In genomic region chr10:5563991-5564536, GRCh38 we compare ENCODE assay signal across 1 cellular context.
TF ChIP-seq lines count a peak whose summit lies in the region.

No MANE protein-coding gene starts in this region.

TF ChIP-seq in K562, 482 proteins besides CTCF, POLR2A, EP300 and RAD21 (continued from another document):
- TF ChIP-seq PATZ1 (CRISPR knock-in tag; IDR thresholded peaks at IDR 0.05; ENCODE audit: borderline replicate concordance) (no peak), ZBTB9 (CRISPR knock-in tag; IDR thresholded peaks at IDR 0.05) (no peak), EGR1 (conservative IDR thresholded peaks at IDR 0.05) (peak; percentile 88), TEAD4 (IDR thresholded peaks at IDR 0.05; ENCODE audit: low read length) (no peak), TEAD4 (CRISPR knock-in tag; IDR thresholded peaks at IDR 0.05; ENCODE audit: borderline replicate concordance) (no peak), FOXK2 (conservative IDR thresholded peaks at IDR 0.05 in 1 of 2, IDR thresholded peaks at IDR 0.05 in 1 of 2; ENCODE audit: low read depth in 2 of 2) (0 out of 4 replicates have a peak, but pooled peaks of 1 of the 2 experiments have one; percentile 13), ZNF695 (CRISPR knock-in tag; IDR thresholded peaks at IDR 0.05) (no peak), XRCC3 (IDR thresholded peaks at IDR 0.05) (no peak), HNRNPUL1 (IDR thresholded peaks at IDR 0.05; ENCODE audit: low read length) (no peak), PKNOX1 (IDR thresholded peaks at IDR 0.05) (peak; percentile 21; the same call in 1 of the 2 replicates), PHB (CRISPR knock-in tag; IDR thresholded peaks at IDR 0.05) (no peak), SRF (CRISPR knock-in tag; IDR thresholded peaks at IDR 0.05) (0 out of 4 replicates have a peak, but pooled peaks of 1 of the 2 experiments have one; percentile 14), XRCC4 (IDR thresholded peaks at IDR 0.05; ENCODE audit: extremely low read depth, insufficient read depth, insufficient read length) (no peak), CBFA2T2 (conservative IDR thresholded peaks at IDR 0.05) (no peak), ZC3H11A (IDR thresholded peaks at IDR 0.05; ENCODE audit: low read depth, low read length) (no peak), SPI1 (IDR thresholded peaks at IDR 0.05; ENCODE audit: borderline replicate concordance, low read depth, low read length) (no peak), SIN3B (IDR thresholded peaks at IDR 0.05; ENCODE audit: low read depth) (no peak), CHAMP1 (IDR thresholded peaks at IDR 0.05) (no peak), HOXB6 (CRISPR knock-in tag; IDR thresholded peaks at IDR 0.05; ENCODE audit: borderline replicate concordance) (no peak), MTA2 (IDR thresholded peaks at IDR 0.05; ENCODE audit: low read depth) (no peak), DMBX1 (CRISPR knock-in tag; IDR thresholded peaks at IDR 0.05; ENCODE audit: borderline replicate concordance) (no peak), NUFIP1 (IDR thresholded peaks at IDR 0.05; ENCODE audit: partially characterized antibody) (no peak), RCOR1 (IDR thresholded peaks at IDR 0.05; ENCODE audit: borderline replicate concordance in 1 of 2, low read depth in 2 of 2, low read length in 2 of 2) (no peak), NFRKB (IDR thresholded peaks at IDR 0.05; ENCODE audit: low read depth) (no peak), MAFF (IDR thresholded peaks at IDR 0.05; ENCODE audit: low read length) (no peak), RNF2 (IDR thresholded peaks at IDR 0.05) (no peak), GMEB1 (CRISPR knock-in tag; IDR thresholded peaks at IDR 0.05) (no peak), NBN (IDR thresholded peaks at IDR 0.05; ENCODE audit: low read depth) (no peak), LARP7 (IDR thresholded peaks at IDR 0.05) (no peak), ZC3H4 (CRISPR knock-in tag; IDR thresholded peaks at IDR 0.05; ENCODE audit: borderline replicate concordance) (no peak), MXD1 (CRISPR knock-in tag; IDR thresholded peaks at IDR 0.05; ENCODE audit: borderline replicate concordance, poor library complexity, severe bottlenecking) (no peak), ILF3 (IDR thresholded peaks at IDR 0.05; ENCODE audit: borderline replicate concordance) (no peak), E2F3 (CRISPR knock-in tag; IDR thresholded peaks at IDR 0.05) (no peak), ZNF639 (CRISPR knock-in tag; conservative IDR thresholded peaks at IDR 0.05 in 1 of 2, IDR thresholded peaks at IDR 0.05 in 1 of 2) (0 out of 4 replicates have a peak, but pooled peaks of 1 of the 2 experiments have one; percentile 18), MIER1 (IDR thresholded peaks at IDR 0.05; ENCODE audit: low read depth) (no peak), DNMT1 (IDR thresholded peaks at IDR 0.05) (no peak), ETV1 (tag; conservative IDR thresholded peaks at IDR 0.05; ENCODE audit: low read depth) (no peak), HES1 (IDR thresholded peaks at IDR 0.05; ENCODE audit: low read depth) (no peak), ID3 (CRISPR knock-in tag; IDR thresholded peaks at IDR 0.05) (no peak), ID3 (tag; IDR thresholded peaks at IDR 0.05) (no peak), RBM39 (optimal IDR thresholded peaks at IDR 0.05; ENCODE audit: low read depth, low read length) (no peak), GABPB2 (CRISPR knock-in tag; conservative IDR thresholded peaks at IDR 0.05) (no peak), TCFL5 (CRISPR knock-in tag; conservative IDR thresholded peaks at IDR 0.05) (no peak), CBFA2T3 (IDR thresholded peaks at IDR 0.05) (no peak), CHD2 (IDR thresholded peaks at IDR 0.05; ENCODE audit: low read depth, low read length) (no peak), YY1 (IDR thresholded peaks at IDR 0.05; ENCODE audit: borderline replicate concordance in 1 of 3, control insufficient read depth in 1 of 3, extremely low read depth in 1 of 3, insufficient read depth in 3 of 3, insufficient read length in 1 of 3, insufficient replicate concordance in 2 of 3, low read depth in 1 of 3, low read length in 2 of 3) (peak in 1 of 3 experiments; percentile 21), DLX4 (CRISPR knock-in tag; IDR thresholded peaks at IDR 0.05) (no peak)
TF ChIP-seq in K562: peak in this region for 13.
